ENCODE assay signal across 18 cellular contexts in the genomic region with DNA sequence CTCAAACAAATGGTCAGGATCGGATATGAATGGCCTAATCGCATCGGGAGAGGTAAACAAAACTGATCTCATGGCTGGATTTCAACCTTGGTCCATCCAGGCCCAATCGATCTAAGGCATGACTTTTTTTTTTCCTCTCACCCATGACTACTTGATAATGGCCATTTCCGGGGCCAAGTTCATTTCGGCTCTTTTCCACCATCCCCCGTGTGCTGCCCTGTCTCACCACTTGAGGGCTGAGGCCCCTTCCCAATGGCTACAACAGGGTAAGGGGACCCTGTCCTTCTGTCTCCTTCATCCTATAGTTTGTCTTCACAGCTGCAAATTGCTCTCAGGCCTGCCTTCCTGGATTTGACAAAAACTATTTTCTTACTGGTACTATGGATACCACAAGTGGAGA. TPM values are rescaled to one million over a fixed set of nuclear protein-coding genes. Genes with fewer than 3 reads are reported as not detected.
DNase-seq lines count a peak whose midpoint lies in the region; ATAC-seq and TF ChIP-seq lines count a peak whose summit lies in the region.
"Had no signal": no experiment of that assay in that cellular context is flagged by ENCODE, and none has a peak within 500 bp of the region (broad histone marks: within the 10 kb centered on the region; RNA-seq: fewer than 3 reads in every experiment).

No MANE protein-coding gene starts in this region.

- intact Hi-C loops in CD4-positive, alpha-beta T cell (cut with DNase I, micrococcal nuclease) = loop anchor here (2.0 kb wide), 3 partner anchors 13 to 27 kb away; partner anchors contain the start of gene GRAP2 (in 1 of the 2)
- intact Hi-C loops in lower lobe of right lung (cut with DNase I) = no loop called here

- H3K27me3 Mint-ChIP-seq in CD4-positive, alpha-beta T cell = no peaks in the 10 kb centered on the region
- H3K27me3 Mint-ChIP-seq in T-helper 1 cell treated with Interleukin-12 subunit alpha and Interleukin-12 subunit beta and Interleukin-4 antibody, amounts not matched to agents 30 μg/mL and 1 μg/mL, for 36 hours (ENCODE audit: low read depth) = no peaks in the 10 kb centered on the region

- CTCF ChIA-PET in CD4-positive, alpha-beta T cell (lab: Charles Lee) = interaction anchor here (0.8 to 2.3 kb wide), 5 partner anchors 9 to 56 kb away, joined by 3 to 10 read pairs (median 3); no protein-coding TSS in a partner anchor

- TF ChIP-seq CTCF in CD4-positive, alpha-beta T cell (IDR thresholded peaks at IDR 0.05) = no peak
- no peak for TF ChIP-seq CTCF in lower lobe of right lung (IDR thresholded peaks at IDR 0.05)

- no peak for ATAC-seq in CD4-positive, alpha-beta T cell (ENCODE audit: poor library complexity)
- no peak for ATAC-seq in lower lobe of right lung
- ATAC-seq: gastrocnemius medialis had no signal

- H3K36me3 ChIP-seq in lower lobe of right lung = no peaks in the 10 kb centered on the region
- H3K36me3 ChIP-seq: gastrocnemius medialis, suprapubic skin had no signal

- DNase-seq in CD4-positive, alpha-beta T cell = no peak
- DNase-seq in ELF-1 (ENCODE audit: low read depth, low spot score) (peak; percentile 26), lower lobe of right lung (no peak), NCI-H1105 treated with DMSO at 0.1 percent for 48 hours (lab: John Stamatoyannopoulos, UW) (no peak), SK-N-DZ (ENCODE audit: low spot score) (no peak), superior temporal gyrus (ENCODE audit: extremely low spot score) (no peak)
- DNase-seq: COR-L47, dorsolateral prefrontal cortex, gastrocnemius medialis, kidney glomerular epithelial cell, NCI-H1092 had no signal

- H3K9me3 ChIP-seq in CD4-positive, alpha-beta T cell (ENCODE audit: control insufficient read depth, low read length) = no peaks in the 10 kb centered on the region
- no peaks in the 10 kb centered on the region for H3K9me3 ChIP-seq in lower lobe of right lung
- H3K9me3 ChIP-seq: gastrocnemius medialis, suprapubic skin had no signal

- H3K4me1 Mint-ChIP-seq in CD4-positive, alpha-beta T cell (ENCODE audit: low read depth) = peaks cover 39% of the 10 kb centered on the region
- peaks cover 32% of the 10 kb centered on the region for H3K4me1 Mint-ChIP-seq in T-helper 1 cell treated with Interleukin-12 subunit alpha and Interleukin-12 subunit beta and Interleukin-4 antibody, amounts not matched to agents 30 μg/mL and 1 μg/mL, for 36 hours (ENCODE audit: low read depth)

- peaks cover 11% of the 10 kb centered on the region for H3K4me1 ChIP-seq in lower lobe of right lung
- H3K4me1 ChIP-seq: gastrocnemius medialis had no signal

- no peak overlapping the region for H3K27ac Mint-ChIP-seq in CD4-positive, alpha-beta T cell
- peak overlapping the region; percentile 77 for H3K27ac Mint-ChIP-seq in T-helper 1 cell treated with Interleukin-12 subunit alpha and Interleukin-12 subunit beta and Interleukin-4 antibody, amounts not matched to agents 30 μg/mL and 1 μg/mL, for 36 hours
- H3K27ac Mint-ChIP-seq: nephron had no signal

- peak overlapping the region; percentile 13 for H3K4me3 ChIP-seq in lower lobe of right lung
- H3K4me3 ChIP-seq: dorsolateral prefrontal cortex, gastrocnemius medialis had no signal

- H3K27ac ChIP-seq in CD4-positive, alpha-beta T cell (ENCODE audit: low read depth, low read length) = peak overlapping the region; percentile 58
- H3K27ac ChIP-seq in lower lobe of right lung = no peak overlapping the region
- H3K27ac ChIP-seq: dorsolateral prefrontal cortex, gastrocnemius medialis, RWPE1, suprapubic skin had no signal

- peaks cover 39% of the 10 kb centered on the region for H3K36me3 Mint-ChIP-seq in CD4-positive, alpha-beta T cell (ENCODE audit: low read depth)
- H3K36me3 Mint-ChIP-seq in T-helper 1 cell treated with Interleukin-12 subunit alpha and Interleukin-12 subunit beta and Interleukin-4 antibody, amounts not matched to agents 30 μg/mL and 1 μg/mL, for 36 hours (ENCODE audit: low read depth) = peaks cover 28% of the 10 kb centered on the region

- H3K4me3 Mint-ChIP-seq in CD4-positive, alpha-beta T cell = no peak overlapping the region
- H3K4me3 Mint-ChIP-seq in T-helper 1 cell treated with Interleukin-12 subunit alpha and Interleukin-12 subunit beta and Interleukin-4 antibody, amounts not matched to agents 30 μg/mL and 1 μg/mL, for 36 hours = no peak overlapping the region
- H3K4me3 Mint-ChIP-seq: nephron had no signal

- H3K9me3 Mint-ChIP-seq in CD4-positive, alpha-beta T cell = no peaks in the 10 kb centered on the region
- H3K9me3 Mint-ChIP-seq in T-helper 1 cell treated with Interleukin-12 subunit alpha and Interleukin-12 subunit beta and Interleukin-4 antibody, amounts not matched to agents 30 μg/mL and 1 μg/mL, for 36 hours = no peaks in the 10 kb centered on the region
- H3K9me3 Mint-ChIP-seq: nephron had no signal

- H3K27me3 ChIP-seq in CD4-positive, alpha-beta T cell (ENCODE audit: control insufficient read depth, insufficient read depth, low read length) = no peaks in the 10 kb centered on the region
- peaks cover 50% of the 10 kb centered on the region for H3K27me3 ChIP-seq in lower lobe of right lung (ENCODE audit: low read depth)

- POLR2A ChIA-PET in CD4-positive, alpha-beta T cell (lab: Charles Lee) = interaction anchor here (0.6 to 16.2 kb wide), 6 partner anchors 6 to 266 kb away, joined by 3 to 393 read pairs (median 8); no protein-coding TSS in a partner anchor

RNA-seq across cellular contexts. Expression of gene GRAP2, which starts 26.7 kb away (rescaled TPM):
- 10 to 100 TPM; 65.3 to 75.6 TPM for total RNA-seq in CD4-positive, alpha-beta T cell
- total RNA-seq in lower lobe of right lung = 9.5 TPM
- not detected in 2 replicates for polyA plus RNA-seq in SK-N-DZ (2014; cell fraction: cytosol; rRNA removed)
- polyA plus RNA-seq in SK-N-DZ (2014; cell fraction: nucleus; rRNA removed) = not detected in 2 replicates
- total RNA-seq: H4, HT-29 had no signal

RNA-seq across cellular contexts. Expression of gene TMA7B, which starts 32.7 kb away (rescaled TPM):
- 1 to 10 TPM; 5.7 to 6.5 TPM for total RNA-seq in CD4-positive, alpha-beta T cell
- total RNA-seq in lower lobe of right lung = 1.4 TPM
- polyA plus RNA-seq in SK-N-DZ (2014; cell fraction: cytosol; rRNA removed) = not detected in 2 replicates
- polyA plus RNA-seq in SK-N-DZ (2014; cell fraction: nucleus; rRNA removed) = not detected in 2 replicates
- total RNA-seq: gastrocnemius medialis, H4, HT-29, NCI-H460 had no signal

RNA-seq across cellular contexts. Expression of gene ENTHD1, which starts 34.0 kb away (rescaled TPM):
- total RNA-seq in CD4-positive, alpha-beta T cell = under 1 TPM in 1 of 2 experiments, not detected in 1; 0.47 TPM
- total RNA-seq in lower lobe of right lung = not detected
- polyA plus RNA-seq in SK-N-DZ (2014; cell fraction: cytosol; rRNA removed) = not detected in 2 replicates
- not detected in 2 replicates for polyA plus RNA-seq in SK-N-DZ (2014; cell fraction: nucleus; rRNA removed)
- total RNA-seq: dorsolateral prefrontal cortex, gastrocnemius medialis, H4, HT-29, NCI-H460, suprapubic skin had no signal
